ENCODE assay signal across 1 cellular context in the genomic region with DNA sequence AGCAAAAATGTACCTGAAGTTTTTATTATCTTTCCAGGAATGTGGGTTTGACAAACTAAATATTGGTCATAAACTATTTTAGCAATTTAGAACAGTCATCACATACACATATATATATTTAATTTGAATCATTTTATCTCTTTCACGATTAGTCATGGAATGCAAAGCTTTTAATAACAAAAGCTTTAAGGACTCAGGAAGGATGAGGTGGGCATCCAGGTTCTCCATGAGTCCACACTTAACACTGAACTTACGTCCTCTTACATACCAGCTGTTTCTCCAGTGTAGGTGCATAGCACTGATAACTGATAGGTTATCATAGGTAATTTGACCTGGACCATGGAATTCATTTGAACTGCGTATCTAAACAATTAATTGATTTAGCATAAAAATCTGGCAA.
TF ChIP-seq lines count a peak whose summit lies in the region.

No MANE protein-coding gene starts in this region.

TF ChIP-seq in K562, 482 proteins besides CTCF, POLR2A, EP300 and RAD21 (continued from another document):
- TF ChIP-seq, protein P1, sequence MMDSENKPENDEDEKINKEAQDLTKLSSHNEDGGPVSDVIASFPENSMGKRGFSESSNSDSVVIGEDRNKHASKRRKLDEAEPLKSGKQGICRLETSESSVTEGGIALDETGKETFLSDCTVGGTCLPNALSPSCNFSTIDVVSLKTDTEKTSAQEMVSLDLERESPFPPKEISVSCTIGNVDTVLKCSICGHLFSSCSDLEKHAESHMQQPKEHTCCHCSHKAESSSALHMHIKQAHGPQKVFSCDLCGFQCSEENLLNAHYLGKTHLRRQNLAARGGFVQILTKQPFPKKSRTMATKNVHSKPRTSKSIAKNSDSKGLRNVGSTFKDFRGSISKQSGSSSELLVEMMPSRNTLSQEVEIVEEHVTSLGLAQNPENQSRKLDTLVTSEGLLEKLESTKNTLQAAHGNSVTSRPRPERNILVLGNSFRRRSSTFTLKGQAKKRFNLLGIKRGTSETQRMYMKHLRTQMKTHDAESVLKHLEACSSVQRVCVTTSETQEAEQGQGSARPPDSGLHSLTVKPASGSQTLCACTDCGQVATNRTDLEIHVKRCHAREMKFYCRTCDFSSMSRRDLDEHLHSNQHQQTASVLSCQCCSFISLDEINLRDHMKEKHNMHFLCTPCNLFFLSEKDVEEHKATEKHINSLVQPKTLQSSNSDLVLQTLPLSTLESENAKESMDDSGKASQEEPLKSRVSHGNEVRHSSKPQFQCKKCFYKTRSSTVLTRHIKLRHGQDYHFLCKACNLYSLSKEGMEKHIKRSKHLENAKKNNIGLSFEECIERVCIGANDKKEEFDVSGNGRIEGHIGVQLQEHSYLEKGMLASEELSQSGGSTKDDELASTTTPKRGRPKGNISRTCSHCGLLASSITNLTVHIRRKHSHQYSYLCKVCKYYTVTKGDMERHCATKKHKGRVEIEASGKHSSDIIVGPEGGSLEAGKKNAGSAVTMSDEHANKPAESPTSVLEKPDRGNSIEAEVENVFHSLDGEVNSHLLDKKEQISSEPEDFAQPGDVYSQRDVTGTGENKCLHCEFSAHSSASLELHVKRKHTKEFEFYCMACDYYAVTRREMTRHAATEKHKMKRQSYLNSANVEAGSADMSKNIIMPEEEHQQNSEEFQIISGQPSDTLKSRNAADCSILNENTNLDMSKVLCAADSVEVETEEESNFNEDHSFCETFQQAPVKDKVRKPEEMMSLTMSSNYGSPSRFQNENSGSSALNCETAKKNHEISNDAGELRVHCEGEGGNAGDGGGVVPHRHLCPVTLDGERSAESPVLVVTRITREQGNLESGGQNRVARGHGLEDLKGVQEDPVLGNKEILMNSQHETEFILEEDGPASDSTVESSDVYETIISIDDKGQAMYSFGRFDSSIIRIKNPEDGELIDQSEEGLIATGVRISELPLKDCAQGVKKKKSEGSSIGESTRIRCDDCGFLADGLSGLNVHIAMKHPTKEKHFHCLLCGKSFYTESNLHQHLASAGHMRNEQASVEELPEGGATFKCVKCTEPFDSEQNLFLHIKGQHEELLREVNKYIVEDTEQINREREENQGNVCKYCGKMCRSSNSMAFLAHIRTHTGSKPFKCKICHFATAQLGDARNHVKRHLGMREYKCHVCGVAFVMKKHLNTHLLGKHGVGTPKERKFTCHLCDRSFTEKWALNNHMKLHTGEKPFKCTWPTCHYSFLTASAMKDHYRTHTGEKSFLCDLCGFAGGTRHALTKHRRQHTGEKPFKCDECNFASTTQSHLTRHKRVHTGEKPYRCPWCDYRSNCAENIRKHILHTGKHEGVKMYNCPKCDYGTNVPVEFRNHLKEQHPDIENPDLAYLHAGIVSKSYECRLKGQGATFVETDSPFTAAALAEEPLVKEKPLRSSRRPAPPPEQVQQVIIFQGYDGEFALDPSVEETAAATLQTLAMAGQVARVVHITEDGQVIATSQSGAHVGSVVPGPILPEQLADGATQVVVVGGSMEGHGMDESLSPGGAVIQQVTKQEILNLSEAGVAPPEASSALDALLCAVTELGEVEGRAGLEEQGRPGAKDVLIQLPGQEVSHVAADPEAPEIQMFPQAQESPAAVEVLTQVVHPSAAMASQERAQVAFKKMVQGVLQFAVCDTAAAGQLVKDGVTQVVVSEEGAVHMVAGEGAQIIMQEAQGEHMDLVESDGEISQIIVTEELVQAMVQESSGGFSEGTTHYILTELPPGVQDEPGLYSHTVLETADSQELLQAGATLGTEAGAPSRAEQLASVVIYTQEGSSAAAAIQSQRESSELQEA (IDR thresholded peaks at IDR 0.05; ENCODE audit: low read depth), result no peak
